7 cellular contexts compared by ENCODE assay signal in the genomic region with DNA sequence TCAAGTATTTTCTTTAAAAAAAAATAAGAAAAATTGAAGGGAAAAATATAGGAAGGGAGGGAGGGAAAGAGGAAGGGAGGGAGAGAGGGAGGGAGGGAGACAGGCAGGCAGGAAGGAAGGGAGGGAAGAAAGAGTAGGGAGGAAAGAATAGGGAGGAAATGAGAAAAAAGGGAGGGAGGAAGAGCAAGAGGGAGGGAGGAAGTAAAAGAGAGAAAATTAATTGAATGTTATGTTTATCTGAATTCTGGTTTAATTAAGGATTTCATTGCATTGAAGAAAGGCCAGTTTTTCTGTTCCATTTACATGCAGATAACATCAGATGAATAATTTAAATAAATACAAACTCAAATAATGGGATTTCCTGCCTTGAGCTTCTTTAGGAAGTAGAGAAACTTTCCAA.
"Had no signal": no experiment of that assay in that cellular context is flagged by ENCODE, and none has a peak within 500 bp of the region (broad histone marks: within the 10 kb centered on the region; RNA-seq: fewer than 3 reads in every experiment).

No MANE protein-coding gene starts in this region.

- H3K9me3 ChIP-seq: HAP-1 had no signal

- H3K27me3 Mint-ChIP-seq: IgD-negative memory B cell had no signal

- H3K4me3 ChIP-seq: HAP-1 had no signal

- H3K4me1 Mint-ChIP-seq: IgD-negative memory B cell had no signal

- FAIRE-seq: HTR-8/SVneo had no signal

- ATAC-seq: HCT116 had no signal

- H3K36me3 Mint-ChIP-seq: IgD-negative memory B cell had no signal

- H3K36me3 ChIP-seq: HAP-1 had no signal

- H3K27ac Mint-ChIP-seq: IgD-negative memory B cell had no signal

- H3K4me3 Mint-ChIP-seq: IgD-negative memory B cell had no signal

- DNase-seq: GOT3, H7, KG1 had no signal
